20 cellular contexts compared by ENCODE assay signal in the genomic region with DNA sequence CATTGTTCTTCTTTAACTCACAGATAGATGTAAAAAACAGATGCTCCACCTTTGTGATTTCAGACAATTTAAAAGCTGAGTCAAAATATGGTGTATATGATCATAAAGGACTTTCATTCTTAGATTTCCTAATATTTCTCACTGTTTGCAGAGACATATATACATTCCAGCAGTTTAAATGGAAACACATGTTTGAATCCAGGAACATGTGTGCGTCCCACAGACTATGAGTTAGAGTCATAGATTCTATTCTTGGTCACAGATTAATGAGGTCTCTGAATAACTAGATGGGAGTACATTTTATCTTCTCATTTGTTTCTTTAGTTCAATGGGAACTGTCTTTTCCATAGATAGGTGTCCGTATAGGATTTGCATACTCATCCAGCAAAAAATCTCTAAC.
"Had no signal": no experiment of that assay in that cellular context is flagged by ENCODE, and none has a peak within 500 bp of the region (broad histone marks: within the 10 kb centered on the region; RNA-seq: fewer than 3 reads in every experiment).

No MANE protein-coding gene starts in this region.

- H3K4me1 Mint-ChIP-seq: activated CD8-positive, alpha-beta memory T cell treated with anti-CD3 and anti-CD28 coated beads, Interleukin-2, amount 10 ng/mL, durations not matched to agents 7 days and 5 days; immature natural killer cell; naive B cell; stimulated activated memory B cell treated with anti-CD40 and anti-IgM and Interleukin-4, amounts not matched to agents 10 μg/mL and 1 μg/mL and 100 μg/mL, for 72 hours had no signal

- H3K27ac Mint-ChIP-seq: activated CD8-positive, alpha-beta memory T cell treated with anti-CD3 and anti-CD28 coated beads, Interleukin-2, amount 10 ng/mL, durations not matched to agents 7 days and 5 days; activated naive CD8-positive, alpha-beta T cell; activated T-cell treated with anti-CD3 and anti-CD28 coated beads, Interleukin-2, amount 50 U/mL, for 24 hours; immature natural killer cell; naive B cell; stimulated activated memory B cell treated with anti-CD40 and anti-IgM and Interleukin-4, amounts not matched to agents 10 μg/mL and 1 μg/mL and 100 μg/mL, for 72 hours; T-helper 2 cell treated with Interferon-gamma antibody and Interleukin-4, amounts not matched to agents 5 μg/mL and 100 μg/mL, for 36 hours; type B pancreatic cell had no signal

- H3K4me1 ChIP-seq: esophagus squamous epithelium, spleen had no signal

- ATAC-seq: activated CD8-positive, alpha-beta memory T cell treated with anti-CD3 and anti-CD28 coated beads, Interleukin-2, amount 10 ng/mL, durations not matched to agents 7 days and 5 days; left colon; right cardiac atrium; stimulated activated memory B cell treated with anti-CD40 and anti-IgM and Interleukin-4, amounts not matched to agents 10 μg/mL and 1 μg/mL and 100 μg/mL, for 72 hours had no signal

- H3K9me3 ChIP-seq: esophagus squamous epithelium, neutrophil, spleen had no signal

- H3K27ac ChIP-seq: esophagus squamous epithelium, neutrophil, spleen had no signal

- H3K9me3 Mint-ChIP-seq: activated T-cell treated with anti-CD3 and anti-CD28 coated beads, Interleukin-2, amount 50 U/mL, for 24 hours; naive B cell; stimulated activated memory B cell treated with anti-CD40 and anti-IgM and Interleukin-4, amounts not matched to agents 10 μg/mL and 1 μg/mL and 100 μg/mL, for 72 hours; T-helper 2 cell treated with Interferon-gamma antibody and Interleukin-4, amounts not matched to agents 5 μg/mL and 100 μg/mL, for 36 hours had no signal

- H3K27me3 ChIP-seq: esophagus squamous epithelium, neutrophil, spleen had no signal

- H3K4me3 Mint-ChIP-seq: activated CD8-positive, alpha-beta memory T cell treated with anti-CD3 and anti-CD28 coated beads, Interleukin-2, amount 10 ng/mL, durations not matched to agents 7 days and 5 days; activated naive CD8-positive, alpha-beta T cell; activated T-cell treated with anti-CD3 and anti-CD28 coated beads, Interleukin-2, amount 50 U/mL, for 24 hours; immature natural killer cell; naive B cell; stimulated activated memory B cell treated with anti-CD40 and anti-IgM and Interleukin-4, amounts not matched to agents 10 μg/mL and 1 μg/mL and 100 μg/mL, for 72 hours; T-helper 2 cell treated with Interferon-gamma antibody and Interleukin-4, amounts not matched to agents 5 μg/mL and 100 μg/mL, for 36 hours; type B pancreatic cell had no signal

- H3K36me3 ChIP-seq: esophagus squamous epithelium, neutrophil, spleen had no signal

- DNase-seq: activated CD4-positive, alpha-beta T cell treated with anti-CD3 and anti-CD28 coated beads, Interleukin-2, amount 50 U/mL, for 1 hour; activated CD8-positive, alpha-beta memory T cell treated with anti-CD3 and anti-CD28 coated beads, Interleukin-2, amount 10 ng/mL, durations not matched to agents 7 days and 5 days; activated effector memory CD4-positive, alpha-beta T cell treated with anti-CD3 and anti-CD28 coated beads, Interleukin-2, amount 50 U/mL, for 16 hours; activated T-cell treated with anti-CD3 and anti-CD28 coated beads, Interleukin-2, amount 50 U/mL, for 24 hours; aorta; esophagus squamous epithelium; glutamatergic neuron; immature natural killer cell; left colon; naive B cell; spleen; stimulated activated CD4-positive, alpha-beta T cell treated with anti-CD3 and anti-CD28 coated beads, Interleukin-1b, Interleukin-23, amount 100 ng/mL, for 48 hours; SW 1271 had no signal

- H3K27me3 Mint-ChIP-seq: activated CD8-positive, alpha-beta memory T cell treated with anti-CD3 and anti-CD28 coated beads, Interleukin-2, amount 10 ng/mL, durations not matched to agents 7 days and 5 days; activated naive CD8-positive, alpha-beta T cell; activated T-cell treated with anti-CD3 and anti-CD28 coated beads, Interleukin-2, amount 50 U/mL, for 24 hours; naive B cell; stimulated activated memory B cell treated with anti-CD40 and anti-IgM and Interleukin-4, amounts not matched to agents 10 μg/mL and 1 μg/mL and 100 μg/mL, for 72 hours; type B pancreatic cell had no signal

- H3K4me3 ChIP-seq: esophagus squamous epithelium, lung, spleen had no signal
